10 cellular contexts compared by ENCODE assay signal in genomic region chr4:139278956-139279722, GRCh38. TPM values are rescaled to one million over a fixed set of nuclear protein-coding genes. Genes with fewer than 3 reads are reported as not detected.
DNase-seq lines count a peak whose midpoint lies in the region; TF ChIP-seq lines count a peak whose summit lies in the region.
"Had no signal": no experiment of that assay in that cellular context is flagged by ENCODE, and none has a peak within 500 bp of the region (broad histone marks: within the 10 kb centered on the region; RNA-seq: fewer than 3 reads in every experiment).

No MANE protein-coding gene starts in this region.

- peak in 1 of 2 donors; percentile 4 for TF ChIP-seq POLR2A in adrenal gland (IDR thresholded peaks at IDR 0.05)
- no peak for TF ChIP-seq POLR2A in stomach (IDR thresholded peaks at IDR 0.05)

- peaks cover 8 to 26% (median 22%) of the 10 kb centered on the region in 3 donors for H3K27me3 Mint-ChIP-seq in immature natural killer cell (ENCODE audit: low read depth in 3 of 3)

- peak overlapping the region; percentile 68 to 79 (median 76) for H3K4me3 Mint-ChIP-seq in immature natural killer cell

- H3K4me1 ChIP-seq in adrenal gland (replicated peaks in 1 of 2), result peaks cover 0 to 19% of the 10 kb centered on the region in 2 donors
- H3K4me1 ChIP-seq in stomach, result peaks cover 0 to 17% (median 15%) of the 10 kb centered on the region in 4 donors

- H3K27me3 ChIP-seq in adrenal gland (no peaks in the 10 kb centered on the region), stomach (peaks cover 0 to 51% (median 24%) of the 10 kb centered on the region in 3 donors)

- TF ChIP-seq EP300 in stomach (IDR thresholded peaks at IDR 0.05), result no peak

- H3K27ac ChIP-seq in adrenal gland (peak overlapping the region; percentile 43 to 85 (median 83)), stomach (no peak overlapping the region)
- H3K27ac ChIP-seq: 22Rv1 had no signal

- no peaks in the 10 kb centered on the region for H3K36me3 Mint-ChIP-seq in immature natural killer cell

- peak overlapping the region in 2 of 4 donors; percentile 47 to 70 for H3K4me3 ChIP-seq in adrenal gland
- H3K4me3 ChIP-seq in stomach, result peak overlapping the region; percentile 46 to 62 (median 52)
- H3K4me3 ChIP-seq: K562 had no signal

- H3K9me3 ChIP-seq in adrenal gland (replicated peaks in 1 of 3) (no peaks in the 10 kb centered on the region), stomach (peaks cover 0 to under 1% (median 0%) of the 10 kb centered on the region in 4 donors)

- H3K36me3 ChIP-seq in adrenal gland (replicated peaks in 1 of 2) (no peaks in the 10 kb centered on the region), stomach (no peaks in the 10 kb centered on the region)

- DNase-seq in DMS53 (lab: John Stamatoyannopoulos, UW) (peak; percentile 7), DMS53 treated with DMSO at 0.1 percent for 48 hours (lab: John Stamatoyannopoulos, UW; ENCODE audit: unreplicated experiment) (no peak), adrenal gland (peak in 3 of 7 donors; percentile 32 to 36 (median 34)), immature natural killer cell (no peak), stomach (no peak), NCI-H1417 (lab: John Stamatoyannopoulos, UW) (no peak), NCI-H2029 (lab: John Stamatoyannopoulos, UW) (no peak)
- no peak for DNase-seq in stimulated activated CD4-positive, alpha-beta T cell treated with anti-CD3 and anti-CD28 coated beads, Interleukin-4, amount 100 ng/mL, for 4 hours

- H3K4me1 Mint-ChIP-seq in immature natural killer cell, result peaks cover 20 to 23% of the 10 kb centered on the region in 2 donors

- peak overlapping the region in 1 of 6 donors; percentile 28 for H3K27ac Mint-ChIP-seq in immature natural killer cell

- 7 to 23% (median 10%) methylated on average over 23 to 38 of the region's 38 CpGs for WGBS in adrenal gland, 4 donors
- 16 to 26% (median 19%) methylated on average over 34 to 38 of the region's 38 CpGs for WGBS in stomach, 5 donors

- intact Hi-C loops in adrenal gland (cut with DNase I), result no loop called here
- intact Hi-C loops in stomach (cut with DNase I; ENCODE audit: low total_unique reads), result no loop called here

- no peak for TF ChIP-seq CTCF in adrenal gland (IDR thresholded peaks at IDR 0.05)
- no peak for TF ChIP-seq CTCF in stomach (IDR thresholded peaks at IDR 0.05)

- no peaks in the 10 kb centered on the region for H3K9me3 Mint-ChIP-seq in immature natural killer cell

RNA-seq across cellular contexts. Expression of gene MGARP, which starts 0.9 kb away (rescaled TPM):
- 100 to 1,000 TPM; 130 to 315 (median 257) TPM for total RNA-seq in adrenal gland
- 100 to 1,000 TPM in 2 of 3 donors, 10 to 100 TPM in 1; 79.2 to 252 (median 136) TPM for polyA plus RNA-seq in adrenal gland
- under 1 TPM in 1 of 3 donors, not detected in 2; 0.27 TPM for polyA plus RNA-seq in immature natural killer cell
- total RNA-seq in stomach, result not detected
- polyA plus RNA-seq in stomach, result 1 to 10 TPM in 1 of 3 donors, under 1 TPM in 2; 0.08 to 1.4 (median 0.31) TPM

RNA-seq across cellular contexts. Expression of gene NAA15, which starts 22.2 kb away (rescaled TPM):
- 10 to 100 TPM; 12.4 to 36.2 (median 29.8) TPM for total RNA-seq in adrenal gland
- polyA plus RNA-seq in adrenal gland, result 10 to 100 TPM in 1 of 3 donors, 1 to 10 TPM in 2; 4.6 to 29.0 (median 5.2) TPM
- 10 to 100 TPM; 19.6 to 33.9 (median 22.1) TPM for polyA plus RNA-seq in immature natural killer cell
- 10 to 100 TPM; 14.8 to 55.1 (median 25.1) TPM for total RNA-seq in stomach
- 10 to 100 TPM in 1 of 3 donors, 1 to 10 TPM in 2; 4.8 to 10.1 (median 5.5) TPM for polyA plus RNA-seq in stomach

RNA-seq across cellular contexts. Expression of gene NDUFC1, which starts 23.1 kb away (rescaled TPM):
- total RNA-seq in adrenal gland, result 100 to 1,000 TPM in 5 of 8 donors, 10 to 100 TPM in 3; 55.1 to 119 (median 105) TPM
- 100 to 1,000 TPM in 2 of 3 donors, 10 to 100 TPM in 1; 99.7 to 235 (median 115) TPM for polyA plus RNA-seq in adrenal gland
- polyA plus RNA-seq in immature natural killer cell, result 10 to 100 TPM; 47.4 to 80.1 (median 77.8) TPM
- total RNA-seq in stomach, result 10 to 100 TPM in 4 of 5 donors, 1 to 10 TPM in 1; 4.0 to 79.9 (median 23.3) TPM
- polyA plus RNA-seq in stomach, result 100 to 1,000 TPM; 138 to 142 (median 140) TPM

Comparison
In these comparisons a context has a peak if more than half of its experiments do, and no peak if none do; other contexts are left out.
1. H3K27ac ChIP-seq: peak in adrenal gland (5 of 5); none in stomach (0 of 5).
2. RNA of gene MGARP, which starts 0.9 kb away (polyA plus RNA-seq): 79.2 to 252 TPM in adrenal gland; 0.08 to 1.4 TPM in stomach and 0.27 TPM in immature natural killer cell; every median in the first group is over 10 times any median in the second.